In genomic region chr10:86330778-86331763, GRCh38 we compare ENCODE assay signal across 25 cellular contexts. TPM values are rescaled to one million over a fixed set of nuclear protein-coding genes. Genes with fewer than 3 reads are reported as not detected.
A peak's percentile ranks its signal among the peaks of the same experiment; 100 is the strongest.
DNase-seq lines count a peak whose midpoint lies in the region; ATAC-seq and TF ChIP-seq lines count a peak whose summit lies in the region.
"Had no signal": no experiment of that assay in that cellular context is flagged by ENCODE, and none has a peak within 500 bp of the region (broad histone marks: within the 10 kb centered on the region; RNA-seq: fewer than 3 reads in every experiment).

No MANE protein-coding gene starts in this region.

- H3K27ac Mint-ChIP-seq in H9: no peak overlapping the region
- H3K27ac Mint-ChIP-seq in WTC11: no peak overlapping the region
- H3K27ac Mint-ChIP-seq in CD4-positive, alpha-beta memory T cell: no peak overlapping the region
- H3K27ac Mint-ChIP-seq: activated CD4-positive, alpha-beta T cell treated with anti-CD3 and anti-CD28 coated beads, Interleukin-2, amount 10 ng/mL, durations not matched to agents 7 days and 5 days; CD4-positive, alpha-beta T cell had no signal

- intact Hi-C loops in CD4-positive, alpha-beta memory T cell (cut with micrococcal nuclease): no loop called here

- H4K91ac ChIP-seq in H9 (ENCODE audit: insufficient read length, low read depth, low read length) (no peak overlapping the region), neuronal stem cell (ENCODE audit: low read depth, low read length, poor library complexity) (no peak overlapping the region)

- H3K4me1 Mint-ChIP-seq in H9 (peaks cover 6 to 12% of the 10 kb centered on the region in 2 experiments), WTC11 (peaks cover 5% of the 10 kb centered on the region; the same call in 1 of the 2 replicates)
- no peaks in the 10 kb centered on the region for H3K4me1 Mint-ChIP-seq in CD4-positive, alpha-beta memory T cell
- H3K4me1 Mint-ChIP-seq: activated CD4-positive, alpha-beta T cell treated with anti-CD3 and anti-CD28 coated beads, Interleukin-2, amount 10 ng/mL, durations not matched to agents 7 days and 5 days had no signal

- H2BK12ac ChIP-seq in H9 (ENCODE audit: insufficient read length, low read depth, low read length) (no peak overlapping the region), neuronal stem cell (ENCODE audit: low read length) (no peak overlapping the region)

- peaks cover 7% of the 10 kb centered on the region for H3K27me3 ChIP-seq in DND-41 (ENCODE audit: insufficient read depth, low read length, poor library complexity)
- H3K27me3 ChIP-seq in H9 (ENCODE audit: insufficient read depth, low read length): no peaks in the 10 kb centered on the region
- H3K27me3 ChIP-seq in neuronal stem cell (ENCODE audit: control insufficient read depth in 3 of 3, insufficient read depth in 3 of 3, low read depth in 1 of 3, low read length in 3 of 3): no peaks in the 10 kb centered on the region
- no peaks in the 10 kb centered on the region for H3K27me3 ChIP-seq in CD4-positive, alpha-beta memory T cell (ENCODE audit: insufficient read depth, low read length)
- H3K27me3 ChIP-seq: ascending aorta had no signal

- 0 out of 2 replicates have a peak, but pooled peaks cover 2% of the 10 kb centered on the region for H4K20me1 ChIP-seq in DND-41 (ENCODE audit: insufficient read depth, low read length)
- H4K20me1 ChIP-seq in H9 (ENCODE audit: control insufficient read depth, insufficient read depth, insufficient read length): no peaks in the 10 kb centered on the region

- H2BK120ac ChIP-seq in H9 (ENCODE audit: low read depth, low read length, poor library complexity, severe bottlenecking): no peak overlapping the region
- H2BK120ac ChIP-seq in neuronal stem cell (ENCODE audit: low read depth, low read length): peak overlapping the region; percentile 87

- POLR2A ChIA-PET in WTC11 (lab: Charles Lee): no interaction called here
- POLR2A ChIA-PET in CD4-positive, alpha-beta memory T cell (lab: Charles Lee; ENCODE audit: partially characterized antibody): no interaction called here

- no peaks in the 10 kb centered on the region for H3K23me2 ChIP-seq in H9 (ENCODE audit: insufficient read length, low read depth, low read length, poor library complexity, severe bottlenecking)

- no peaks in the 10 kb centered on the region for H3K9me3 ChIP-seq in DND-41 (ENCODE audit: insufficient read depth, low read length, severe bottlenecking)
- H3K9me3 ChIP-seq in H9 (ENCODE audit: control insufficient read depth, low read depth, low read length): no peaks in the 10 kb centered on the region
- no peaks in the 10 kb centered on the region for H3K9me3 ChIP-seq in neuronal stem cell (replicated peaks in 1 of 2; ENCODE audit: control insufficient read depth in 2 of 2, insufficient read depth in 1 of 2, low read depth in 1 of 2, low read length in 2 of 2)
- no peaks in the 10 kb centered on the region for H3K9me3 ChIP-seq in CD4-positive, alpha-beta memory T cell (ENCODE audit: control insufficient read depth in 1 of 2, low read length in 2 of 2)
- H3K9me3 ChIP-seq: ascending aorta, esophagus squamous epithelium, thoracic aorta had no signal

- H3K79me1 ChIP-seq in H9 (ENCODE audit: insufficient read depth, low read depth, low read length, poor library complexity, severe bottlenecking): no peaks in the 10 kb centered on the region
- H3K79me1 ChIP-seq in neuronal stem cell (ENCODE audit: low read depth, low read length): peaks cover 1% of the 10 kb centered on the region

- H3K4me3 ChIP-seq in DND-41 (ENCODE audit: low read depth in 1 of 2, low read length in 2 of 2) (no peak overlapping the region), neuronal stem cell (ENCODE audit: low read length in 2 of 2) (no peak overlapping the region)
- no peak overlapping the region for H3K4me3 ChIP-seq in CD4-positive, alpha-beta memory T cell (ENCODE audit: low read length in 2 of 2)
- H3K4me3 ChIP-seq: ascending aorta, esophagus squamous epithelium, thoracic aorta had no signal

- H3K4me2 ChIP-seq in DND-41 (ENCODE audit: insufficient read depth, low read length): no peak overlapping the region
- no peak overlapping the region for H3K4me2 ChIP-seq in H9 (ENCODE audit: insufficient read depth, insufficient read length, low read length)
- H3K4me2 ChIP-seq in neuronal stem cell (ENCODE audit: insufficient read depth, low read length, poor library complexity, severe bottlenecking): no peak overlapping the region

- CTCF ChIA-PET in WTC11 (lab: Charles Lee): interaction anchor here (1.0 kb wide), 2 partner anchors 32 to 129 kb away, joined by 3 read pairs; no protein-coding TSS in a partner anchor
- CTCF ChIA-PET in CD4-positive, alpha-beta memory T cell (lab: Charles Lee; ENCODE audit: partially characterized antibody): no interaction called here

- H4K8ac ChIP-seq in H9 (replicated peaks; ENCODE audit: insufficient read length, low read depth, low read length) (no peak overlapping the region), neuronal stem cell (ENCODE audit: low read depth, low read length) (no peak overlapping the region)

- H3K4me3 Mint-ChIP-seq in H9 (no peak overlapping the region), WTC11 (no peak overlapping the region)
- no peak overlapping the region for H3K4me3 Mint-ChIP-seq in CD4-positive, alpha-beta memory T cell
- H3K4me3 Mint-ChIP-seq: activated CD4-positive, alpha-beta T cell treated with anti-CD3 and anti-CD28 coated beads, Interleukin-2, amount 10 ng/mL, durations not matched to agents 7 days and 5 days; CD4-positive, alpha-beta T cell had no signal

- TF ChIP-seq CTCF in DND-41 (IDR thresholded peaks at IDR 0.05; ENCODE audit: borderline replicate concordance, extremely low read depth, low read length, poor library complexity, severe bottlenecking) (peak; percentile 13), H9 (conservative IDR thresholded peaks at IDR 0.05) (peak; percentile 30; the same call in 1 of the 3 replicates), WTC11 (IDR thresholded peaks at IDR 0.05) (no peak)

- no peak overlapping the region for H3K4ac ChIP-seq in H9 (ENCODE audit: low read depth, low read length)
- peak overlapping the region; percentile 41 for H3K4ac ChIP-seq in neuronal stem cell (ENCODE audit: low read length)

- H3K9ac ChIP-seq in DND-41 (ENCODE audit: low read depth, low read length): no peak overlapping the region
- no peak overlapping the region for H3K9ac ChIP-seq in H9 (ENCODE audit: extremely low read depth, insufficient read length, low read length)
- no peak overlapping the region for H3K9ac ChIP-seq in neuronal stem cell (ENCODE audit: low read depth, low read length, poor library complexity)

- H2AFZ ChIP-seq in DND-41 (ENCODE audit: low read depth, low read length) (no peak overlapping the region), H9 (ENCODE audit: low read length) (no peak overlapping the region), neuronal stem cell (ENCODE audit: low read length) (peak overlapping the region; percentile 3)

- no peak overlapping the region for H3K14ac ChIP-seq in H9 (ENCODE audit: insufficient read depth, low read length)
- peak overlapping the region; percentile 49 for H3K14ac ChIP-seq in neuronal stem cell (ENCODE audit: low read length)

- H3T11ph ChIP-seq in H9 (ENCODE audit: low read length): no peak overlapping the region

- H2AK5ac ChIP-seq in H9 (ENCODE audit: insufficient read length, low read length) (no peak overlapping the region), neuronal stem cell (ENCODE audit: low read depth, low read length) (peak overlapping the region; percentile 41)

- H3K79me2 ChIP-seq in DND-41 (ENCODE audit: insufficient read depth, low read length) (no peaks in the 10 kb centered on the region), H9 (ENCODE audit: insufficient read depth, low read length) (no peaks in the 10 kb centered on the region)

- H2BK20ac ChIP-seq in H9 (ENCODE audit: low read depth, low read length, poor library complexity, severe bottlenecking): no peak overlapping the region

- H3K36me3 ChIP-seq in DND-41 (ENCODE audit: insufficient read depth, low read length) (no peaks in the 10 kb centered on the region), neuronal stem cell (replicated peaks in 1 of 2; ENCODE audit: control insufficient read depth in 2 of 2, insufficient read depth in 2 of 2, low read length in 2 of 2) (no peaks in the 10 kb centered on the region)
- H3K36me3 ChIP-seq in CD4-positive, alpha-beta memory T cell (ENCODE audit: insufficient read depth, low read length): no peaks in the 10 kb centered on the region
- H3K36me3 ChIP-seq: ascending aorta, esophagus squamous epithelium, thoracic aorta had no signal

- ATAC-seq in DND-41 (ENCODE audit: insufficient read depth, low read depth): no peak
- peak; percentile 32 for ATAC-seq in WTC11

- H3K18ac ChIP-seq in H9 (ENCODE audit: insufficient read length, low read depth, low read length) (no peak overlapping the region), neuronal stem cell (ENCODE audit: low read length) (peak overlapping the region; percentile 89)

- no peaks in the 10 kb centered on the region for H3K9me3 Mint-ChIP-seq in H9
- no peaks in the 10 kb centered on the region for H3K9me3 Mint-ChIP-seq in WTC11
- H3K9me3 Mint-ChIP-seq in CD4-positive, alpha-beta memory T cell: no peaks in the 10 kb centered on the region
- H3K9me3 Mint-ChIP-seq: activated CD4-positive, alpha-beta T cell treated with anti-CD3 and anti-CD28 coated beads, Interleukin-2, amount 10 ng/mL, durations not matched to agents 7 days and 5 days; CD4-positive, alpha-beta T cell had no signal

- H3K23ac ChIP-seq in H9 (ENCODE audit: insufficient read length, low read depth, low read length) (no peak overlapping the region), neuronal stem cell (ENCODE audit: low read depth, low read length, poor library complexity) (peak overlapping the region; percentile 73)

- 0 out of 2 replicates have a peak, but pooled peaks cover 2% of the 10 kb centered on the region for H3K27me3 Mint-ChIP-seq in H9 (ENCODE audit: low read depth)
- no peaks in the 10 kb centered on the region for H3K27me3 Mint-ChIP-seq in WTC11 (ENCODE audit: low read depth)
- H3K27me3 Mint-ChIP-seq in CD4-positive, alpha-beta memory T cell: peaks cover 4% of the 10 kb centered on the region in 2 donors

- H3K36me3 Mint-ChIP-seq in H9 (ENCODE audit: insufficient read depth in 1 of 3, low read depth in 3 of 3): no peaks in the 10 kb centered on the region; a peak in 1 of 7 replicates
- no peaks in the 10 kb centered on the region for H3K36me3 Mint-ChIP-seq in WTC11
- H3K36me3 Mint-ChIP-seq in CD4-positive, alpha-beta memory T cell: no peaks in the 10 kb centered on the region

- DNase-seq in DND-41 (no peak), H9 (no peak), WTC11 (ENCODE audit: low spot score) (no peak), neuronal stem cell (ENCODE audit: low spot score) (no peak), NCI-H1436 treated with DMSO at 0.1 percent for 48 hours (lab: John Stamatoyannopoulos, UW) (no peak), inferior parietal cortex (ENCODE audit: extremely low spot score) (no peak), islet precursor cell (no peak)
- DNase-seq in CD4-positive, alpha-beta memory T cell: no peak
- DNase-seq: activated CD4-positive, alpha-beta T cell treated with anti-CD3 and anti-CD28 coated beads, Interleukin-2, amount 10 ng/mL, durations not matched to agents 7 days and 5 days; activated naive CD4-positive, alpha-beta T cell treated with anti-CD3 and anti-CD28 coated beads, Interleukin-2, amount 50 U/mL, for 16 hours; activated T-cell treated with anti-CD3 and anti-CD28 coated beads for 4 hours; CD4-positive, alpha-beta T cell; effector CD8-positive, alpha-beta T cell; esophagus squamous epithelium; HCEC 1CT; IMR-90; NCI-H1694; NK-92 treated with Interleukin-12 subunit alpha and Interleukin-12 subunit beta, amount 100 ng/mL, for 24 hours; retina; stimulated activated CD4-positive, alpha-beta T cell treated with anti-CD3 and anti-CD28 coated beads, Interleukin-15, amount 100 ng/mL, for 24 hours; SW 1271 had no signal

- no peak overlapping the region for H3K27ac ChIP-seq in DND-41 (ENCODE audit: low read length)
- no peak overlapping the region for H3K27ac ChIP-seq in H9 (ENCODE audit: insufficient read length, low read depth, low read length)
- H3K27ac ChIP-seq in neuronal stem cell (replicated peaks; ENCODE audit: low read length): no peak overlapping the region
- H3K27ac ChIP-seq in CD4-positive, alpha-beta memory T cell (ENCODE audit: low read depth, low read length): no peak overlapping the region
- H3K27ac ChIP-seq: ascending aorta, HL-60, thoracic aorta had no signal

- H2BK5ac ChIP-seq in H9 (ENCODE audit: insufficient read length, low read length) (no peak overlapping the region), neuronal stem cell (ENCODE audit: low read length) (peak overlapping the region; percentile 3)

- H3K56ac ChIP-seq in H9 (ENCODE audit: insufficient read length, low read depth, low read length): no peak overlapping the region

- no CpG with 5 or more reads among the region's 10 CpGs for WGBS in H9 (ENCODE audit: extremely low coverage, insufficient read length, low lambda C conversion rate)
- WGBS in neuronal stem cell (ENCODE audit: extremely low coverage in 2 of 2, insufficient read length in 2 of 2, insufficient replicate concordance in 1 of 2), 2 donors: no CpG with 5 or more reads among the region's 10 CpGs

- no peak overlapping the region for H4K5ac ChIP-seq in H9 (ENCODE audit: insufficient read length, low read depth, low read length)

- H3K4me1 ChIP-seq in DND-41 (ENCODE audit: insufficient read depth, low read length): no peaks in the 10 kb centered on the region
- no peaks in the 10 kb centered on the region; the same call in 1 of the 2 replicates for H3K4me1 ChIP-seq in H9 (ENCODE audit: insufficient read depth, low read length)
- no peaks in the 10 kb centered on the region for H3K4me1 ChIP-seq in neuronal stem cell (ENCODE audit: control insufficient read depth in 2 of 2, insufficient read depth in 1 of 2, low read depth in 1 of 2, low read length in 2 of 2)
- no peaks in the 10 kb centered on the region for H3K4me1 ChIP-seq in CD4-positive, alpha-beta memory T cell (ENCODE audit: insufficient read depth, low read length)
- H3K4me1 ChIP-seq: ascending aorta had no signal

- H2BK15ac ChIP-seq in H9 (ENCODE audit: low read depth, low read length) (no peak overlapping the region), neuronal stem cell (ENCODE audit: low read length) (peak overlapping the region; percentile 52)

RNA-seq across cellular contexts. Expression of gene GRID1, which starts 35.5 kb away (rescaled TPM):
- total RNA-seq in H9 (2021) (0.35 TPM in 1 of 2 replicates, not detected in the other), WTC11 (2021) (0.21 to 0.50 TPM (median 0.37 TPM) in 3 replicates)
- 0.70 TPM for polyA plus RNA-seq in neuronal stem cell (2013, experiment 1 of 2)
- polyA plus RNA-seq in neuronal stem cell (2013, experiment 2 of 2): 0.89 TPM
- total RNA-seq in CD4-positive, alpha-beta memory T cell: not detected
- not detected for polyA plus RNA-seq in CD4-positive, alpha-beta memory T cell
- total RNA-seq: activated CD4-positive, alpha-beta T cell treated with anti-CD3 and anti-CD28 coated beads, Interleukin-2, amount 10 ng/mL, durations not matched to agents 7 days and 5 days; CD4-positive, alpha-beta T cell; IMR-90; MCF 10A had no signal
- polyA plus RNA-seq: IMR-90 had no signal
